Comparison of ENCODE assay signal across 22 cellular contexts in genomic region chr15:38587214-38587613, GRCh38. TPM values are rescaled to one million over a fixed set of nuclear protein-coding genes. Genes with fewer than 3 reads are reported as not detected.
DNase-seq lines count a peak whose midpoint lies in the region; ATAC-seq, FAIRE-seq and TF ChIP-seq lines count a peak whose summit lies in the region.
"Had no signal": no experiment of that assay in that cellular context is flagged by ENCODE, and none has a peak within 500 bp of the region (broad histone marks: within the 10 kb centered on the region; RNA-seq: fewer than 3 reads in every experiment).

No MANE protein-coding gene starts in this region.

- peaks cover 3 to 15% of the 10 kb centered on the region in 2 experiments; a peak in 3 of 5 replicates for H3K4me1 ChIP-seq in K562 (replicated peaks in 1 of 2; ENCODE audit: control insufficient read depth in 2 of 2, insufficient read depth in 2 of 2, low read length in 2 of 2)
- H3K4me1 ChIP-seq: esophagus muscularis mucosa, thyroid gland had no signal

- peak overlapping the region; percentile 13 for H3K4me3 Mint-ChIP-seq in CD4-positive, alpha-beta T cell
- no peak overlapping the region for H3K4me3 Mint-ChIP-seq in CD14-positive monocyte
- H3K4me3 Mint-ChIP-seq: mesothelial cell of epicardium had no signal

- peak overlapping the region; percentile 5; the same call in 1 of the 2 replicates for H2AFZ ChIP-seq in K562 (ENCODE audit: low read depth, low read length)
- H2AFZ ChIP-seq: PC-9 had no signal

- intact Hi-C loops in CD4-positive, alpha-beta T cell (cut with DNase I, micrococcal nuclease), result no loop called here
- intact Hi-C loops in K562 (cut with micrococcal nuclease) (no loop called here), CD14-positive monocyte (cut with micrococcal nuclease) (no loop called here)

- POLR2A ChIA-PET in CD4-positive, alpha-beta T cell (lab: Charles Lee), result interaction anchor here (0.6 to 1.7 kb wide), 7 partner anchors 18 to 99 kb away, joined by 3 to 6 read pairs (median 3); no protein-coding TSS in a partner anchor
- POLR2A ChIA-PET in K562 (lab: Yijun Ruan, JAX), result interaction anchor here (0.8 kb wide), 1 partner anchor 13 kb away, joined by 3 read pairs; no protein-coding TSS in a partner anchor

- H3K4me2 ChIP-seq in K562 (ENCODE audit: insufficient read depth, low read length), result no peak overlapping the region
- H3K4me2 ChIP-seq: KMS-11, PC-9 had no signal

- peak overlapping the region; percentile 71 for H3K27ac Mint-ChIP-seq in CD4-positive, alpha-beta T cell
- H3K27ac Mint-ChIP-seq in CD14-positive monocyte, result no peak overlapping the region
- H3K27ac Mint-ChIP-seq: mesothelial cell of epicardium had no signal

- no TSS peak for BruUV-seq in K562 (replicated peaks; lab: Mats Ljungman, UMichigan)

- H3K4me3 ChIP-seq in GM12865 (ENCODE audit: low read depth, low read length), result no peak overlapping the region
- no peak overlapping the region for H3K4me3 ChIP-seq in K562
- H3K4me3 ChIP-seq: esophagus muscularis mucosa, PC-9, thyroid gland had no signal

- H3K9me1 ChIP-seq in K562 (ENCODE audit: control insufficient read depth, insufficient read depth, low read length), result no peaks in the 10 kb centered on the region

- WGBS in K562 (ENCODE audit: insufficient coverage, low coverage, missing lambda C conversion rate), result 56% methylated on average over 6 of the region's 6 CpGs

- CTCF ChIA-PET in CD4-positive, alpha-beta T cell (lab: Charles Lee), result interaction anchor here (1.4 to 2.0 kb wide), 2 partner anchors 23 to 64 kb away, joined by 3 to 7 read pairs; partner anchors contain the start of gene RASGRP1
- CTCF ChIA-PET in K562 (lab: Yijun Ruan, JAX; ENCODE audit: low intra/inter-chr PET ratio), result no interaction called here

- no peaks in the 10 kb centered on the region for H3K27me3 Mint-ChIP-seq in CD4-positive, alpha-beta T cell
- peaks cover 0 to 2% (median 2%) of the 10 kb centered on the region in 3 donors for H3K27me3 Mint-ChIP-seq in CD14-positive monocyte (ENCODE audit: low read depth in 3 of 3)

- no peaks in the 10 kb centered on the region for H3K36me3 ChIP-seq in KOPT-K1 (ENCODE audit: insufficient read depth, low read length)
- no peaks in the 10 kb centered on the region for H3K36me3 ChIP-seq in K562 (ENCODE audit: control insufficient read depth, insufficient read depth, low read length)
- H3K36me3 ChIP-seq: esophagus muscularis mucosa, neutrophil, thyroid gland had no signal

- H4K20me1 ChIP-seq in K562 (replicated peaks; ENCODE audit: control insufficient read depth, insufficient read depth, low read length), result no peaks in the 10 kb centered on the region

- H3K27me3 ChIP-seq in CD4-positive, alpha-beta T cell (ENCODE audit: control insufficient read depth, insufficient read depth, low read length), result no peaks in the 10 kb centered on the region
- no peaks in the 10 kb centered on the region for H3K27me3 ChIP-seq in K562 (ENCODE audit: control insufficient read depth in 2 of 2, insufficient read depth in 2 of 2, low read length in 2 of 2)
- H3K27me3 ChIP-seq: esophagus muscularis mucosa, neutrophil, thyroid gland had no signal

- peaks cover 16% of the 10 kb centered on the region for H3K4me1 Mint-ChIP-seq in CD4-positive, alpha-beta T cell (ENCODE audit: low read depth)
- peaks cover 2% of the 10 kb centered on the region for H3K4me1 Mint-ChIP-seq in CD14-positive monocyte

- H3K27ac ChIP-seq in CD4-positive, alpha-beta T cell (ENCODE audit: low read depth, low read length), result no peak overlapping the region
- H3K27ac ChIP-seq in KOPT-K1 (ENCODE audit: low read depth, low read length, poor library complexity, severe bottlenecking) (peak overlapping the region; percentile 63), K562 (ENCODE audit: extremely low read depth, low read depth, low read length) (no peak overlapping the region)
- H3K27ac ChIP-seq: esophagus muscularis mucosa, KMS-11, neutrophil, PC-9, thyroid gland had no signal

- in situ Hi-C loops in K562 (cut with MboI), result no loop called here

- TF ChIP-seq EP300 in K562 (IDR thresholded peaks at IDR 0.05; ENCODE audit: low read length), result no peak

- no peak for TF ChIP-seq POLR2A in K562 (conservative IDR thresholded peaks at IDR 0.05)

- no peak for FAIRE-seq in K562 (lab: Jason Lieb, UNC)
- FAIRE-seq: H54 had no signal

- no peaks in the 10 kb centered on the region for H3K79me2 ChIP-seq in K562 (ENCODE audit: control insufficient read depth, insufficient read depth, low read length)

- no peaks in the 10 kb centered on the region for H3K9me3 ChIP-seq in CD4-positive, alpha-beta T cell (ENCODE audit: control insufficient read depth, low read length)
- H3K9me3 ChIP-seq in KOPT-K1 (ENCODE audit: insufficient read depth, low read length, poor library complexity, severe bottlenecking) (no peaks in the 10 kb centered on the region), K562 (replicated peaks; ENCODE audit: control insufficient read depth, insufficient read depth, low read depth, low read length) (no peaks in the 10 kb centered on the region)
- H3K9me3 ChIP-seq: esophagus muscularis mucosa, neutrophil, thyroid gland had no signal

- H3K9me3 Mint-ChIP-seq in CD4-positive, alpha-beta T cell, result peaks cover 7% of the 10 kb centered on the region
- H3K9me3 Mint-ChIP-seq in CD14-positive monocyte, result peaks cover 0 to 15% (median 6%) of the 10 kb centered on the region in 7 donors

- no peaks in the 10 kb centered on the region for H3K36me3 Mint-ChIP-seq in CD4-positive, alpha-beta T cell (ENCODE audit: low read depth)
- H3K36me3 Mint-ChIP-seq in CD14-positive monocyte, result no peaks in the 10 kb centered on the region
- H3K36me3 Mint-ChIP-seq: mesothelial cell of epicardium had no signal

- DNase-seq in CD4-positive, alpha-beta T cell, result no peak
- DNase-seq in GM12865 (ENCODE audit: low read depth) (peak; percentile 55), K562 (ENCODE audit: extremely low read depth in 1 of 4, low spot score in 3 of 4) (no peak), A172 (ENCODE audit: low spot score) (no peak), NCI-H128 (lab: John Stamatoyannopoulos, UW; ENCODE audit: unreplicated experiment) (no peak), CD14-positive monocyte (ENCODE audit: low spot score) (no peak), SIG-M5 (lab: John Stamatoyannopoulos, UW) (no peak)
- DNase-seq: activated CD4-positive, CD25-positive, alpha-beta regulatory T cell treated with anti-CD3 and anti-CD28 coated beads, Interleukin-2, amount 50 U/mL, for 72 hours; DMS153; effector CD4-positive, alpha-beta T cell; left cardiac atrium; NCI-H1417 treated with DMSO at 0.1 percent for 48 hours; NCI-H748 treated with DMSO at 0.1 percent for 48 hours; PC-9; stimulated activated CD4-positive, alpha-beta T cell treated with anti-CD3 and anti-CD28 coated beads, Interleukin-12 subunit alpha, Interleukin-12 subunit beta, amount 100 ng/mL, for 4 hours; thyroid gland had no signal

- H3K9ac ChIP-seq in K562 (ENCODE audit: insufficient read depth in 1 of 2, low read depth in 2 of 2, low read length in 2 of 2), result no peak overlapping the region
- H3K9ac ChIP-seq: KMS-11 had no signal

- TF ChIP-seq CTCF in CD4-positive, alpha-beta T cell (IDR thresholded peaks at IDR 0.05), result no peak
- no peak for TF ChIP-seq CTCF in GM12865 (IDR thresholded peaks at IDR 0.05; ENCODE audit: insufficient read depth, low read depth, low read length, missing control alignments)
- no peak for TF ChIP-seq CTCF in K562 (IDR thresholded peaks at IDR 0.05 in 2 of 3, conservative IDR thresholded peaks at IDR 0.05 in 1 of 3; ENCODE audit: insufficient read depth in 2 of 3, low read depth in 1 of 3, low read length in 3 of 3)
- TF ChIP-seq CTCF in CD14-positive monocyte (IDR thresholded peaks at IDR 0.05), result no peak

- TF ChIP-seq RAD21 in K562 (CRISPR knock-in tag; conservative IDR thresholded peaks at IDR 0.05 in 1 of 2, IDR thresholded peaks at IDR 0.05 in 1 of 2), result no peak

- no peak for ATAC-seq in CD4-positive, alpha-beta T cell (ENCODE audit: poor library complexity)
- no peak for ATAC-seq in K562
- ATAC-seq: left cardiac atrium had no signal

TF ChIP-seq in K562, 482 proteins besides CTCF, POLR2A, EP300 and RAD21:
- TF ChIP-seq STAT5A (IDR thresholded peaks at IDR 0.05; ENCODE audit: borderline replicate concordance, low read length) (no peak), HSF4 (CRISPR knock-in tag; IDR thresholded peaks at IDR 0.05; ENCODE audit: borderline replicate concordance) (no peak)

RNA-seq across cellular contexts. Expression of gene RASGRP1, which starts 22.6 kb away (rescaled TPM):
- total RNA-seq in CD4-positive, alpha-beta T cell, result 10 to 100 TPM; 66.6 to 69.7 TPM
- total RNA-seq in K562 (2011; cell fraction: chromatin; rRNA removed; ENCODE audit: low replicate concordance), result 0.49 and 1.2 TPM in 2 replicates
- total RNA-seq in K562 (2011; cell fraction: nucleolus; rRNA removed), result 0.33 and 0.39 TPM in 2 replicates
- total RNA-seq in K562 (2011; cell fraction: nucleoplasm; rRNA removed), result 0.88 and 0.92 TPM in 2 replicates
- total RNA-seq in K562 (2014; rRNA removed) (0.23 and 0.49 TPM in 2 replicates), K562 (2014; rRNA removed; fragmentation: Illumina TruSeq; extraction: Trizol) (0.44 and 0.54 TPM in 2 replicates), K562 (2015; rRNA removed; fragmentation: Illumina TruSeq; extraction: Trizol) (0.26 and 0.33 TPM in 2 replicates), K562 (2021) (0.31 and 0.51 TPM in 2 replicates)
- polyA plus RNA-seq in K562 (2011; rRNA removed) (0.12 and 0.38 TPM in 2 replicates), K562 (2014; fragmentation: Illumina TruSeq; extraction: Trizol) (0.30 and 0.60 TPM in 2 replicates), K562 (2014; fragmentation: Nextera tagmentation; extraction: Ambion mirVana) (under 1 TPM; 0.14 to 0.17 TPM), K562 (2014; rRNA removed) (0.27 and 0.72 TPM in 2 replicates), CD14-positive monocyte (under 1 TPM; 0.13 to 0.38 TPM)
- 0.12 and 0.19 TPM in 2 replicates for polyA plus RNA-seq in K562 (2011; cell fraction: cytosol; rRNA removed)
- polyA plus RNA-seq in K562 (2011; cell fraction: nucleus; rRNA removed), result 0.37 and 0.51 TPM in 2 replicates
- polyA plus RNA-seq in K562 (2012), result 0.35 and 1.2 TPM in 2 replicates
- 0.21 and 0.24 TPM in 2 replicates for polyA minus RNA-seq in K562 (2011; rRNA and poly(A)+ RNA removed)
- polyA minus RNA-seq in K562 (2011; cell fraction: cytosol; rRNA and poly(A)+ RNA removed), result not detected in 2 replicates
- polyA minus RNA-seq in K562 (2011; cell fraction: nucleus; rRNA and poly(A)+ RNA removed), result 0.22 and 0.27 TPM in 2 replicates
- total RNA-seq in A172 (2014; rRNA removed; shearing (Covaris generic)), result 1.5 and 1.6 TPM in 2 replicates

Comparison
In these comparisons a context has a peak if more than half of its experiments do, and no peak if none do; other contexts are left out.
1. RNA of gene RASGRP1, which starts 22.6 kb away (total RNA-seq): 66.6 to 69.7 TPM in CD4-positive, alpha-beta T cell; 1.5 to 1.6 TPM in A172 and 0.23 to 1.2 TPM in K562; every median in the first group is over 10 times any median in the second.